Comparison of ENCODE assay signal across 30 cellular contexts in genomic region chr6:80233262-80233661, GRCh38.
"Had no signal": no experiment of that assay in that cellular context is flagged by ENCODE, and none has a peak within 500 bp of the region (broad histone marks: within the 10 kb centered on the region; RNA-seq: fewer than 3 reads in every experiment).

No MANE protein-coding gene starts in this region.

- H3K27me3 ChIP-seq: neural progenitor cell, ovary, right lobe of liver, sigmoid colon, suprapubic skin, testis, tibial artery, transverse colon, upper lobe of right lung, uterus had no signal

- H3K4me1 Mint-ChIP-seq: naive B cell; neural progenitor cell; stimulated activated effector memory CD8-positive, alpha-beta T cell treated with anti-CD3 and anti-CD28 coated beads, Interleukin-12 subunit alpha, Interleukin-12 subunit beta, amount 100 ng/mL, for 72 hours; stimulated activated naive B cell treated with anti-CD40 and anti-IgM and Interleukin-4, amounts not matched to agents 10 μg/mL and 1 μg/mL and 100 μg/mL, for 72 hours; stimulated activated naive CD8-positive, alpha-beta T cell treated with anti-CD3 and anti-CD28 coated beads, Interleukin-15, amount 100 ng/mL, for 72 hours had no signal

- H3K27ac ChIP-seq: neural progenitor cell, ovary, parathyroid adenoma, prostate gland, right lobe of liver, suprapubic skin, testis, tibial artery, transverse colon, upper lobe of right lung, uterus had no signal

- H3K9me3 Mint-ChIP-seq: natural killer cell treated with Interleukin-12 subunit alpha and Interleukin-12 subunit beta and Interleukin-15 and Interleukin-18, amount 100 ng/mL, for 72 hours; stimulated activated effector memory CD8-positive, alpha-beta T cell treated with anti-CD3 and anti-CD28 coated beads, Interleukin-12 subunit alpha, Interleukin-12 subunit beta, amount 100 ng/mL, for 72 hours; stimulated activated naive B cell treated with anti-CD40 and anti-IgM and Interleukin-4, amounts not matched to agents 10 μg/mL and 1 μg/mL and 100 μg/mL, for 72 hours; stimulated activated naive CD8-positive, alpha-beta T cell treated with anti-CD3 and anti-CD28 coated beads, Interleukin-15, amount 100 ng/mL, for 72 hours; type B pancreatic cell had no signal

- H3K36me3 Mint-ChIP-seq: natural killer cell treated with Interleukin-12 subunit alpha and Interleukin-12 subunit beta and Interleukin-15 and Interleukin-18, amount 100 ng/mL, for 72 hours; stimulated activated effector memory CD8-positive, alpha-beta T cell treated with anti-CD3 and anti-CD28 coated beads, Interleukin-12 subunit alpha, Interleukin-12 subunit beta, amount 100 ng/mL, for 72 hours had no signal

- H3K27me3 Mint-ChIP-seq: naive B cell; naive thymus-derived CD8-positive, alpha-beta T cell; natural killer cell treated with Interleukin-12 subunit alpha and Interleukin-12 subunit beta and Interleukin-15 and Interleukin-18, amount 100 ng/mL, for 72 hours; stimulated activated naive B cell treated with anti-CD40 and anti-IgM and Interleukin-4, amounts not matched to agents 10 μg/mL and 1 μg/mL and 100 μg/mL, for 72 hours; stimulated activated naive CD8-positive, alpha-beta T cell treated with anti-CD3 and anti-CD28 coated beads, Interleukin-15, amount 100 ng/mL, for 72 hours; type B pancreatic cell had no signal

- H3K27ac Mint-ChIP-seq: naive B cell; naive thymus-derived CD8-positive, alpha-beta T cell; natural killer cell treated with Interleukin-12 subunit alpha and Interleukin-12 subunit beta and Interleukin-15 and Interleukin-18, amount 100 ng/mL, for 72 hours; neural progenitor cell; stimulated activated effector memory CD8-positive, alpha-beta T cell treated with anti-CD3 and anti-CD28 coated beads, Interleukin-12 subunit alpha, Interleukin-12 subunit beta, amount 100 ng/mL, for 72 hours; stimulated activated naive B cell treated with anti-CD40 and anti-IgM and Interleukin-4, amounts not matched to agents 10 μg/mL and 1 μg/mL and 100 μg/mL, for 72 hours; stimulated activated naive CD8-positive, alpha-beta T cell treated with anti-CD3 and anti-CD28 coated beads, Interleukin-15, amount 100 ng/mL, for 72 hours; type B pancreatic cell had no signal

- H3K4me1 ChIP-seq: neural progenitor cell, parathyroid adenoma, prostate gland, suprapubic skin, testis, tibial artery, transverse colon, upper lobe of right lung, uterus had no signal

- ATAC-seq: naive thymus-derived CD8-positive, alpha-beta T cell; natural killer cell treated with Interleukin-12 subunit alpha and Interleukin-12 subunit beta and Interleukin-15 and Interleukin-18, amount 100 ng/mL, for 72 hours; right cardiac atrium; right lobe of liver; stimulated activated effector memory CD8-positive, alpha-beta T cell treated with anti-CD3 and anti-CD28 coated beads, Interleukin-12 subunit alpha, Interleukin-12 subunit beta, amount 100 ng/mL, for 72 hours; stimulated activated naive B cell treated with anti-CD40 and anti-IgM and Interleukin-4, amounts not matched to agents 10 μg/mL and 1 μg/mL and 100 μg/mL, for 72 hours; stimulated activated naive CD8-positive, alpha-beta T cell treated with anti-CD3 and anti-CD28 coated beads, Interleukin-15, amount 100 ng/mL, for 72 hours; upper lobe of right lung had no signal

- DNase-seq: naive B cell; naive thymus-derived CD8-positive, alpha-beta T cell; occipital lobe; ovary; posterior cingulate gyrus; retina; right cardiac atrium; right lobe of liver; sigmoid colon; small intestine; stimulated activated CD4-positive, alpha-beta T cell treated with anti-CD3 and anti-CD28 coated beads, Interleukin-15, amount 100 ng/mL, for 24 hours; stimulated activated CD4-positive, alpha-beta T cell treated with anti-CD3 and anti-CD28 coated beads, Interleukin-2, amount 100 ng/mL, for 24 hours; stimulated activated CD4-positive, alpha-beta T cell treated with anti-CD3 and anti-CD28 coated beads, Interleukin-2, amount 100 ng/mL, for 48 hours; stimulated activated CD4-positive, alpha-beta T cell treated with anti-CD3 and anti-CD28 coated beads, Interleukin-4, amount 100 ng/mL, for 24 hours; stimulated activated naive B cell treated with anti-CD40 and anti-IgM and Interleukin-4, amounts not matched to agents 10 μg/mL and 1 μg/mL and 100 μg/mL, for 72 hours; stimulated activated naive CD4-positive, alpha-beta T cell treated with Interleukin-2 at 50 U/mL for 16 hours; stimulated activated naive CD8-positive, alpha-beta T cell treated with anti-CD3 and anti-CD28 coated beads, Interleukin-15, amount 100 ng/mL, for 72 hours; substantia nigra; testis; tibial artery; transverse colon; upper lobe of right lung; uterus had no signal

- H3K36me3 ChIP-seq: neural progenitor cell, ovary, prostate gland, right lobe of liver, sigmoid colon, suprapubic skin, tibial artery, upper lobe of right lung, uterus had no signal

- H3K4me3 ChIP-seq: neural progenitor cell, ovary, prostate gland, right lobe of liver, sigmoid colon, suprapubic skin, testis, tibial artery, transverse colon, upper lobe of right lung, uterus had no signal

- H3K9me3 ChIP-seq: ovary, prostate gland, right lobe of liver, sigmoid colon, suprapubic skin, testis, tibial artery, transverse colon, upper lobe of right lung, uterus had no signal

- H3K4me3 Mint-ChIP-seq: naive B cell; naive thymus-derived CD8-positive, alpha-beta T cell; natural killer cell treated with Interleukin-12 subunit alpha and Interleukin-12 subunit beta and Interleukin-15 and Interleukin-18, amount 100 ng/mL, for 72 hours; neural progenitor cell; stimulated activated effector memory CD8-positive, alpha-beta T cell treated with anti-CD3 and anti-CD28 coated beads, Interleukin-12 subunit alpha, Interleukin-12 subunit beta, amount 100 ng/mL, for 72 hours; stimulated activated naive B cell treated with anti-CD40 and anti-IgM and Interleukin-4, amounts not matched to agents 10 μg/mL and 1 μg/mL and 100 μg/mL, for 72 hours; stimulated activated naive CD8-positive, alpha-beta T cell treated with anti-CD3 and anti-CD28 coated beads, Interleukin-15, amount 100 ng/mL, for 72 hours; type B pancreatic cell had no signal
